ENCODE assay signal across 8 cellular contexts in genomic region chr17:43713494-43714162, GRCh38.
DNase-seq lines count a peak whose midpoint lies in the region; ATAC-seq and TF ChIP-seq lines count a peak whose summit lies in the region.

No MANE protein-coding gene starts in this region.

- TF ChIP-seq CTCF in GM06990 (IDR thresholded peaks at IDR 0.05; ENCODE audit: insufficient read depth, low read length, poor library complexity, severe bottlenecking) (no peak), MM.1S (IDR thresholded peaks at IDR 0.05; ENCODE audit: low read length) (no peak), astrocyte of the spinal cord (IDR thresholded peaks at IDR 0.05; ENCODE audit: low read depth, low read length) (no peak)

- H3F3A ChIP-seq in MM.1S (ENCODE audit: insufficient read depth, low read length), result no peaks in the 10 kb centered on the region

- H3K9me3 ChIP-seq in MM.1S (replicated peaks; ENCODE audit: insufficient read depth, low read length) (no peaks in the 10 kb centered on the region), iPS-20b (ENCODE audit: insufficient read depth, low read depth, low read length) (no peaks in the 10 kb centered on the region)

- no peaks in the 10 kb centered on the region for H3K27me3 ChIP-seq in GM06990 (replicated peaks; ENCODE audit: control insufficient read depth, insufficient read depth, low read length)
- peaks cover 96% of the 10 kb centered on the region for H3K27me3 ChIP-seq in MM.1S (replicated peaks; ENCODE audit: insufficient read depth, low read length)
- H3K27me3 ChIP-seq in iPS-20b (ENCODE audit: insufficient read depth, low read length), result peaks cover 39% of the 10 kb centered on the region

- in situ Hi-C loops in astrocyte of the spinal cord (cut with HindIII; ENCODE audit: low sequenced_read_pairs), result no loop called here

- H3K4me2 ChIP-seq in MM.1S (ENCODE audit: low read depth, low read length), result peak overlapping the region; percentile 78

- H3K4me3 ChIP-seq in GM06990 (replicated peaks; ENCODE audit: low read depth, low read length) (peak overlapping the region; percentile 46), MM.1S (ENCODE audit: low read length) (peak overlapping the region; percentile 39), astrocyte of the spinal cord (ENCODE audit: low read depth, low read length) (peak overlapping the region; percentile 32), iPS-20b (ENCODE audit: low read length) (peak overlapping the region; percentile 68)

- H3K27ac ChIP-seq in MM.1S (ENCODE audit: low read length) (no peak overlapping the region), iPS-20b (ENCODE audit: low read length) (no peak overlapping the region)

- H3K9ac ChIP-seq in MM.1S (ENCODE audit: low read length), result no peak overlapping the region
- peak overlapping the region; percentile 50; the same call in 1 of the 2 replicates for H3K9ac ChIP-seq in iPS-20b (ENCODE audit: low read depth, low read length)

- no peaks in the 10 kb centered on the region for H3K79me2 ChIP-seq in MM.1S (ENCODE audit: low read length)

- no peaks in the 10 kb centered on the region for H3K36me3 ChIP-seq in GM06990 (ENCODE audit: control insufficient read depth, insufficient read depth, low read length)
- no peaks in the 10 kb centered on the region for H3K36me3 ChIP-seq in MM.1S (replicated peaks; ENCODE audit: insufficient read depth, low read length)
- no peaks in the 10 kb centered on the region for H3K36me3 ChIP-seq in iPS-20b (ENCODE audit: insufficient read depth, low read depth, low read length)

- no peaks in the 10 kb centered on the region for H3K9me2 ChIP-seq in MM.1S (replicated peaks; ENCODE audit: insufficient read depth, low read length)

- DNase-seq in GM06990 (ENCODE audit: extremely low read depth, insufficient read length) (no peak), MM.1S (peak; percentile 17), astrocyte of the spinal cord (ENCODE audit: low read depth, low spot score) (no peak), NCI-H128 (lab: John Stamatoyannopoulos, UW; ENCODE audit: unreplicated experiment) (no peak)
- peak; percentile 44 for DNase-seq in stimulated activated CD8-positive, alpha-beta memory T cell treated with anti-CD3 and anti-CD28 coated beads, Interleukin-4, amount 100 ng/mL, for 48 hours

- H3K4me1 ChIP-seq in MM.1S (ENCODE audit: low read length) (no peaks in the 10 kb centered on the region), iPS-20b (ENCODE audit: insufficient read depth, low read length) (peaks cover 5% of the 10 kb centered on the region; the same call in 1 of the 2 replicates)

- ATAC-seq in GM21367 (IDR thresholded peaks at IDR 0.05; ENCODE audit: unreplicated experiment) (no peak), GM21717 (IDR thresholded peaks at IDR 0.05; ENCODE audit: unreplicated experiment) (no peak)

- no peaks in the 10 kb centered on the region for H4K20me1 ChIP-seq in MM.1S (ENCODE audit: insufficient read depth, low read length)

- H2AFZ ChIP-seq in MM.1S (ENCODE audit: low read length), result peak overlapping the region; percentile 37; the same call in 1 of the 2 replicates

Comparison
In these comparisons a context has a peak if more than half of its experiments do, and no peak if none do; other contexts are left out.
1. DNase-seq: peak in MM.1S (single experiment) and stimulated activated CD8-positive, alpha-beta memory T cell treated with anti-CD3 and anti-CD28 coated beads, Interleukin-4, amount 100 ng/mL, for 48 hours (single experiment); none in GM06990 (single experiment), astrocyte of the spinal cord (single experiment) and NCI-H128 (single experiment).
2. Peak in every context shown above with its lines, with median percentiles within 50 percentile points of each other: H3K4me3 ChIP-seq.